8 cellular contexts compared by ENCODE assay signal in the genomic region with DNA sequence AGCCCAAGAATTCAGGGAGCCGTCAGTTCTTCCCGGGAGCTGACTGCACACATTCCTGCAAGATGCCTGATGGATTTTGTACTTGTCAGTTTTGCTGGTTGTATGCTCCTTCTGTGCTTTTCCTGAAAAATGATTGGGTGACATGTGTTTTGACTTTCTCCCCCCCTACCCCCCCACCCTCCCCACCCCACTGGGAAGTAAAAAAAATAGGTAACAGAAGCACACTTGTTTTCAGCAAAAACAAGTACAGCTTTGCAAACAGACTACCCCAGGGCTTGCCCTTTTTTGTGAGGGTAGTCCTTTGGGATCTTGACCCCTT. TPM values are rescaled to one million over a fixed set of nuclear protein-coding genes. Genes with fewer than 3 reads are reported as not detected.
DNase-seq lines count a peak whose midpoint lies in the region; ATAC-seq and TF ChIP-seq lines count a peak whose summit lies in the region.

No MANE protein-coding gene starts in this region.

- no peaks in the 10 kb centered on the region for H3K36me3 ChIP-seq in hepatocyte (replicated peaks; ENCODE audit: insufficient read depth, low read depth)

- H3K36me3 Mint-ChIP-seq in activated CD4-positive, alpha-beta memory T cell treated with anti-CD3 and anti-CD28 coated beads, Interleukin-2, amount 10 ng/mL, durations not matched to agents 7 days and 5 days (ENCODE audit: low read depth) = peaks cover 32% of the 10 kb centered on the region

- H3K27ac Mint-ChIP-seq in activated CD4-positive, alpha-beta memory T cell treated with anti-CD3 and anti-CD28 coated beads, Interleukin-2, amount 10 ng/mL, durations not matched to agents 7 days and 5 days = no peak overlapping the region

- H3K4me3 ChIP-seq in hepatocyte (peak overlapping the region; percentile 79), skin epidermis (peak overlapping the region; percentile 77 to 99 (median 92))

- H2AFZ ChIP-seq in hepatocyte = peak overlapping the region; percentile 70

- CTCF ChIA-PET in activated CD4-positive, alpha-beta memory T cell treated with anti-CD3 and anti-CD28 coated beads, Interleukin-2, amount 10 ng/mL, durations not matched to agents 7 days and 5 days (lab: Charles Lee) = no interaction called here

- peak overlapping the region; percentile 89 for H3K4me2 ChIP-seq in hepatocyte

- peaks cover 45% of the 10 kb centered on the region for H3K4me1 Mint-ChIP-seq in activated CD4-positive, alpha-beta memory T cell treated with anti-CD3 and anti-CD28 coated beads, Interleukin-2, amount 10 ng/mL, durations not matched to agents 7 days and 5 days

- no peak for TF ChIP-seq CTCF in hepatocyte (IDR thresholded peaks at IDR 0.05; ENCODE audit: poor library complexity)

- peaks cover 62% of the 10 kb centered on the region for H3K79me2 ChIP-seq in hepatocyte

- H4K20me1 ChIP-seq in hepatocyte (ENCODE audit: insufficient read depth, poor library complexity, severe bottlenecking) = peaks cover 26% of the 10 kb centered on the region

- no peaks in the 10 kb centered on the region for H3K9me2 ChIP-seq in hepatocyte (replicated peaks; ENCODE audit: insufficient read depth)

- H3K27me3 Mint-ChIP-seq in activated CD4-positive, alpha-beta memory T cell treated with anti-CD3 and anti-CD28 coated beads, Interleukin-2, amount 10 ng/mL, durations not matched to agents 7 days and 5 days = peaks cover 11% of the 10 kb centered on the region

- no peak for ATAC-seq in HG02973 (IDR thresholded peaks at IDR 0.05; ENCODE audit: unreplicated experiment)
- ATAC-seq in HG03025 (IDR thresholded peaks at IDR 0.05; ENCODE audit: low FRiP score, unreplicated experiment) = no peak

- no peaks in the 10 kb centered on the region for H3K27me3 ChIP-seq in hepatocyte

- WGBS in hepatocyte (ENCODE audit: low lambda C conversion rate, missing lambda C conversion rate) = 0% methylated on average over 2 of the region's 2 CpGs

- DNase-seq in HCEC 1CT = peak; percentile 38
- no peak for DNase-seq in activated CD4-positive, alpha-beta memory T cell treated with anti-CD3 and anti-CD28 coated beads, Interleukin-2, amount 10 ng/mL, durations not matched to agents 7 days and 5 days
- no peak for DNase-seq in hepatocyte (ENCODE audit: low spot score)
- DNase-seq in dermis blood vessel endothelial cell = no peak
- DNase-seq in pons (ENCODE audit: low spot score) = no peak

- peak overlapping the region; percentile 92 for H3K4me3 Mint-ChIP-seq in activated CD4-positive, alpha-beta memory T cell treated with anti-CD3 and anti-CD28 coated beads, Interleukin-2, amount 10 ng/mL, durations not matched to agents 7 days and 5 days

- peaks cover 11% of the 10 kb centered on the region for H3K4me1 ChIP-seq in hepatocyte (ENCODE audit: insufficient read depth)

- H3K9me3 ChIP-seq in hepatocyte (ENCODE audit: low read depth) = no peaks in the 10 kb centered on the region

- H3K27ac ChIP-seq in hepatocyte = no peak overlapping the region
- peak overlapping the region in 10 of 21 experiments; percentile 76 to 96 (median 92) for H3K27ac ChIP-seq in skin epidermis

- POLR2A ChIA-PET in activated CD4-positive, alpha-beta memory T cell treated with anti-CD3 and anti-CD28 coated beads, Interleukin-2, amount 10 ng/mL, durations not matched to agents 7 days and 5 days (lab: Charles Lee) = interaction anchor here (0.8 to 1.6 kb wide), 2 partner anchors 68 to 95 kb away, joined by 3 to 6 read pairs; partner anchors contain the start of gene FADD

- H3K9me3 Mint-ChIP-seq in activated CD4-positive, alpha-beta memory T cell treated with anti-CD3 and anti-CD28 coated beads, Interleukin-2, amount 10 ng/mL, durations not matched to agents 7 days and 5 days = no peaks in the 10 kb centered on the region

RNA-seq across cellular contexts. Expression of gene PPFIA1, which starts 1.1 kb away (rescaled TPM):
- total RNA-seq in activated CD4-positive, alpha-beta memory T cell treated with anti-CD3 and anti-CD28 coated beads, Interleukin-2, amount 10 ng/mL, durations not matched to agents 7 days and 5 days = 10 to 100 TPM; 22.5 to 23.8 TPM
- total RNA-seq in hepatocyte (39.6 and 58.4 TPM in 2 replicates), dermis blood vessel endothelial cell (33.5 and 39.9 TPM in 2 replicates)
- 36.0 and 36.2 TPM in 2 replicates for polyA plus RNA-seq in hepatocyte
